8 cellular contexts compared by ENCODE assay signal in the genomic region with DNA sequence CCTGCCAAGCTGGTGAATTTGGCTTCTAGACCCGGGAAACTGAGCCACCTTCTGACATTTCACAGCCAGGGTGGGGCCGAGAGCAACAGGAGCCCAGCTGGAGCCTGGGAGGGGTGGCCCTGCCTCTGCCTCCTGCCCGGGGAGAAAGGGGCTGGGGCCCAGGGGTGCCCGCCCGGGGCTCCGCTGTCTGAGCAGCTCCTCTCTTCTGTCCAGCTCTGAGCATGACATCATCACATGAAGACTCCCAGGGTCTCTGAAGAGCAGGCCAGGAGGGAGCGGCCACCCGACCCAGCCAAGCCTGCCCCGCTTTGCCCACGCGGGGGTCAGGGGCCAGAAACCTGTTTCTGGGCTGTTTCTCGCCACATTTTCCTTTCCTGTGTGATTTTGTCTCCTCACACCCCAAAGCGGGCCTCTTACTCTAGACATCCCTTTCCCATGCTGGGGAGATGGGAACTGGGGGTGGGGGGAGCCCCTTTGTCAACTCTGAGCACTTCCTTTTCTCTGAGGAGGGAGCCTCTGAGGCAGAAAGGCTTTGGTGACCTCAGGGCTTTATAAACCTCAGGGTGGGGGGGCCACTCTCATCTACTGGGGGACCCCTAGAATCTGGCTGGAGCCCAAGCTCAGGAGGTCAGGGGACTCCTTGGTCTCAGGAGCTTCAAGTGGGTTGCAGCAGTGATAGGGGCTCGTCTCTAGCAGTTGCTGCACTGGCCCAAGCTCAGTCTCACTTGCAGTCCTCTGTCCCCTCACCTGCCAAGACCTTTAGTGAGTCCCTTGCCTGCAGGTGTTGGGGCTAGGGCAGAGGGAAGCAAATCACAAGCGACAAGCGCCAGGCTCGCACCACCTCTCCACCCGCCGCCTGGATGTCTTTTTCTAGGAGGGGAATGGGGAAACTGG. TPM values are rescaled to one million over a fixed set of nuclear protein-coding genes. Genes with fewer than 3 reads are reported as not detected.
A peak's percentile ranks its signal among the peaks of the same experiment; 100 is the strongest.
DNase-seq lines count a peak whose midpoint lies in the region; ATAC-seq and TF ChIP-seq lines count a peak whose summit lies in the region.

No MANE protein-coding gene starts in this region.

- H2AK9ac ChIP-seq in IMR-90 (replicated peaks; ENCODE audit: low read depth, low read length, poor library complexity), result peak overlapping the region; percentile 66

- peak; percentile 2 for ATAC-seq in GM21367 (IDR thresholded peaks at IDR 0.05; ENCODE audit: unreplicated experiment)
- ATAC-seq in IMR-90 (ENCODE audit: low read depth), result no peak

- peaks cover 17 to 46% of the 10 kb centered on the region in 2 experiments for H3K79me1 ChIP-seq in IMR-90 (ENCODE audit: low read depth in 1 of 2, low read length in 2 of 2)

- peak overlapping the region; percentile 33 for H2AFZ ChIP-seq in IMR-90 (replicated peaks; ENCODE audit: low read length, poor library complexity)

- no peak overlapping the region for H3K4ac ChIP-seq in IMR-90 (ENCODE audit: low read depth, low read length)

- H2BK120ac ChIP-seq in IMR-90 (ENCODE audit: low read depth, low read length), result no peak overlapping the region

- H3K4me1 ChIP-seq in BLaER1 (peaks cover 87% of the 10 kb centered on the region), IMR-90 (ENCODE audit: control insufficient read depth, insufficient read depth, low read length) (peaks cover 11% of the 10 kb centered on the region), ectodermal cell (ENCODE audit: control insufficient read depth, insufficient read depth, low read length) (peaks cover 26% of the 10 kb centered on the region)

- TF ChIP-seq RAD21 in IMR-90 (IDR thresholded peaks at IDR 0.05; ENCODE audit: low read length), result no peak

- H3K4me2 ChIP-seq in BLaER1 (peak overlapping the region; percentile 98), IMR-90 (ENCODE audit: low read depth, low read length) (no peak overlapping the region)

- H4K5ac ChIP-seq in IMR-90 (ENCODE audit: low read depth, low read length), result no peak overlapping the region

- DNase-seq in IMR-90 (no peak), activated gamma-delta T cell (lab: John Stamatoyannopoulos, UW) (no peak), MV-4-11 (lab: John Stamatoyannopoulos, UW) (no peak), NCI-H1105 treated with DMSO at 0.1 percent for 48 hours (lab: John Stamatoyannopoulos, UW) (no peak)

- H4K8ac ChIP-seq in IMR-90 (ENCODE audit: low read depth in 2 of 2, low read length in 2 of 2), result no peak overlapping the region

- peaks cover 6% of the 10 kb centered on the region for H3K9me1 ChIP-seq in IMR-90 (ENCODE audit: insufficient read depth, low read length)

- H4K20me1 ChIP-seq in BLaER1, result peaks cover 44% of the 10 kb centered on the region
- no peaks in the 10 kb centered on the region; the same call in 1 of the 2 replicates for H4K20me1 ChIP-seq in IMR-90 (ENCODE audit: insufficient read depth, low read length)

- H3K23ac ChIP-seq in IMR-90 (ENCODE audit: low read depth, low read length), result no peak overlapping the region

- no peak overlapping the region for H2BK20ac ChIP-seq in IMR-90 (ENCODE audit: low read depth, low read length)

- no peak for TF ChIP-seq CTCF in IMR-90 (conservative IDR thresholded peaks at IDR 0.05; ENCODE audit: low read depth, low read length)

- H3K9ac ChIP-seq in BLaER1 (peak overlapping the region; percentile 73), IMR-90 (ENCODE audit: low read depth, low read length) (no peak overlapping the region)

- H3K14ac ChIP-seq in IMR-90 (replicated peaks; ENCODE audit: low read depth, low read length), result no peak overlapping the region

- POLR2A ChIA-PET in IMR-90 (lab: Charles Lee; ENCODE audit: unreplicated experiment), result no interaction called here

- H3K4me3 ChIP-seq in BLaER1 (peak overlapping the region; percentile 62), IMR-90 (ENCODE audit: insufficient read depth, low read depth, low read length) (no peak overlapping the region), ectodermal cell (ENCODE audit: insufficient read depth, low read depth, low read length) (no peak overlapping the region), skin epidermis (peak overlapping the region in 5 of 7 experiments; percentile 27 to 41 (median 40))

- H2BK5ac ChIP-seq in IMR-90 (ENCODE audit: low read depth, low read length, poor library complexity, severe bottlenecking), result no peak overlapping the region

- no peak overlapping the region for H3K18ac ChIP-seq in IMR-90 (ENCODE audit: low read depth, low read length)

- H3K56ac ChIP-seq in IMR-90 (ENCODE audit: extremely low read depth, insufficient read depth, low read length), result no peak overlapping the region

- peak overlapping the region; percentile 89 for H3K27ac ChIP-seq in BLaER1
- no peak overlapping the region for H3K27ac ChIP-seq in IMR-90 (ENCODE audit: insufficient read depth, low read length)
- peak overlapping the region; percentile 3 for H3K27ac ChIP-seq in ectodermal cell (ENCODE audit: insufficient read depth, low read depth, low read length, poor library complexity, severe bottlenecking)
- peak overlapping the region; percentile 14 to 99 (median 81) for H3K27ac ChIP-seq in skin epidermis

- no peak overlapping the region for H4K91ac ChIP-seq in IMR-90 (ENCODE audit: insufficient read depth, low read depth, low read length)

- H3K27me3 ChIP-seq in BLaER1, result no peaks in the 10 kb centered on the region
- no peaks in the 10 kb centered on the region for H3K27me3 ChIP-seq in IMR-90 (ENCODE audit: control insufficient read depth, insufficient read depth, low read length)
- no peaks in the 10 kb centered on the region for H3K27me3 ChIP-seq in ectodermal cell (ENCODE audit: control insufficient read depth, insufficient read depth, low read length, poor library complexity, severe bottlenecking)

- H2BK15ac ChIP-seq in IMR-90 (ENCODE audit: low read depth, low read length), result no peak overlapping the region

- dilution Hi-C loops in IMR-90 (cut with HindIII; ENCODE audit: low sequenced_read_pairs, unreplicated experiment), result no loop called here

- H2AK5ac ChIP-seq in IMR-90 (ENCODE audit: low read depth, low read length), result no peak overlapping the region

- peak; percentile 59; the same call in 1 of the 2 replicates for TF ChIP-seq POLR2A in IMR-90 (IDR thresholded peaks at IDR 0.05; ENCODE audit: low read depth, low read length)

- 67% methylated on average over 5 of the region's 19 CpGs; no CpG with 5 or more reads in 1 of the 2 experiments for WGBS in IMR-90 (ENCODE audit: extremely low coverage in 2 of 2, insufficient read length in 1 of 2), 2 experiments
- WGBS in ectodermal cell, 2 experiments, result 86 to 87% methylated on average over 19 of the region's 19 CpGs

- intact Hi-C loops in IMR-90 (cut with micrococcal nuclease), result no loop called here

- CTCF ChIA-PET in IMR-90 (lab: Yijun Ruan, JAX), result interaction anchor here (1.3 kb wide), 1 partner anchor 8 kb away, joined by 3 read pairs; a partner anchor contains a TSS

- H3K9me3 ChIP-seq in BLaER1 (no peaks in the 10 kb centered on the region), IMR-90 (ENCODE audit: control insufficient read depth, insufficient read depth, low read length) (no peaks in the 10 kb centered on the region), ectodermal cell (ENCODE audit: control insufficient read depth, low read length) (no peaks in the 10 kb centered on the region)

- H3K36me3 ChIP-seq in BLaER1, result peaks cover 24% of the 10 kb centered on the region
- H3K36me3 ChIP-seq in IMR-90 (ENCODE audit: control insufficient read depth, insufficient read depth, low read length), result peaks cover 9% of the 10 kb centered on the region
- H3K36me3 ChIP-seq in ectodermal cell (ENCODE audit: control insufficient read depth, insufficient read depth, low read length), result no peaks in the 10 kb centered on the region

- BruUV-seq in IMR-90 (replicated peaks; lab: Mats Ljungman, UMichigan), result no TSS peak

- in situ Hi-C loops in IMR-90 (cut with MboI; ENCODE audit: low sequenced_read_pairs), result no loop called here

TF ChIP-seq in IMR-90, 13 proteins besides CTCF, POLR2A, EP300 and RAD21 (continues in another document):
- TF ChIP-seq NFE2L2 (IDR thresholded peaks at IDR 0.05; ENCODE audit: low read depth, low read length) (no peak), FOS (IDR thresholded peaks at IDR 0.05; ENCODE audit: low read depth, low read length) (no peak), CEBPB (IDR thresholded peaks at IDR 0.05; ENCODE audit: low read depth, low read length) (no peak), RFX5 (IDR thresholded peaks at IDR 0.05; ENCODE audit: low read depth, low read length) (no peak), MXI1 (IDR thresholded peaks at IDR 0.05; ENCODE audit: borderline replicate concordance, low read depth, low read length) (no peak), MAZ (IDR thresholded peaks at IDR 0.05; ENCODE audit: borderline replicate concordance, low read depth, low read length) (no peak)
- TF ChIP-seq, protein P1, sequence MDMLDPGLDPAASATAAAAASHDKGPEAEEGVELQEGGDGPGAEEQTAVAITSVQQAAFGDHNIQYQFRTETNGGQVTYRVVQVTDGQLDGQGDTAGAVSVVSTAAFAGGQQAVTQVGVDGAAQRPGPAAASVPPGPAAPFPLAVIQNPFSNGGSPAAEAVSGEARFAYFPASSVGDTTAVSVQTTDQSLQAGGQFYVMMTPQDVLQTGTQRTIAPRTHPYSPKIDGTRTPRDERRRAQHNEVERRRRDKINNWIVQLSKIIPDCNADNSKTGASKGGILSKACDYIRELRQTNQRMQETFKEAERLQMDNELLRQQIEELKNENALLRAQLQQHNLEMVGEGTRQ (IDR thresholded peaks at IDR 0.05; ENCODE audit: low read depth, low read length), result no peak

RNA-seq across cellular contexts. Expression of a gene that starts 7.6 kb away (rescaled TPM):
- total RNA-seq in IMR-90 (2012; rRNA removed), result 0.90 and 1.4 TPM in 2 replicates
- polyA plus RNA-seq in IMR-90 (2012; rRNA removed), result 12.1 and 19.9 TPM in 2 replicates
- polyA plus RNA-seq in IMR-90 (2012; cell fraction: cytosol; rRNA removed), result 11.6 and 33.1 TPM in 2 replicates
- 14.2 and 21.7 TPM in 2 replicates for polyA plus RNA-seq in IMR-90 (2012; cell fraction: nucleus; rRNA removed; ENCODE audit: low replicate concordance)
- polyA plus RNA-seq in ectodermal cell (2013, experiment 1 of 4), result 31.5 TPM
- polyA plus RNA-seq in ectodermal cell (2013, experiment 2 of 4), result 20.9 TPM
- polyA plus RNA-seq in ectodermal cell (2013, experiment 3 of 4), result 26.7 TPM
- polyA plus RNA-seq in ectodermal cell (2013, experiment 4 of 4), result 30.5 TPM

RNA-seq across cellular contexts. Expression of a gene that starts 32.5 kb away (rescaled TPM):
- 0.54 and 0.83 TPM in 2 replicates for total RNA-seq in IMR-90 (2012; rRNA removed)
- polyA plus RNA-seq in IMR-90 (2012; rRNA removed), result 1.1 and 1.3 TPM in 2 replicates
- 0.56 and 0.93 TPM in 2 replicates for polyA plus RNA-seq in IMR-90 (2012; cell fraction: cytosol; rRNA removed)
- polyA plus RNA-seq in IMR-90 (2012; cell fraction: nucleus; rRNA removed; ENCODE audit: low replicate concordance), result 0.74 and 1.1 TPM in 2 replicates
- polyA plus RNA-seq in ectodermal cell (2013, experiment 1 of 4), result 25.6 TPM
- polyA plus RNA-seq in ectodermal cell (2013, experiment 2 of 4), result 24.1 TPM
- 15.8 TPM for polyA plus RNA-seq in ectodermal cell (2013, experiment 3 of 4)
- polyA plus RNA-seq in ectodermal cell (2013, experiment 4 of 4), result 15.8 TPM

RNA-seq across cellular contexts. Expression of a gene that starts 35.3 kb away (rescaled TPM):
- 3.9 and 4.8 TPM in 2 replicates for total RNA-seq in IMR-90 (2012; rRNA removed)
- 4.3 and 4.7 TPM in 2 replicates for polyA plus RNA-seq in IMR-90 (2012; rRNA removed)
- polyA plus RNA-seq in IMR-90 (2012; cell fraction: cytosol; rRNA removed), result 1.5 and 2.8 TPM in 2 replicates
- polyA plus RNA-seq in IMR-90 (2012; cell fraction: nucleus; rRNA removed; ENCODE audit: low replicate concordance), result 30.2 and 57.3 TPM in 2 replicates
- 2.6 TPM for polyA plus RNA-seq in ectodermal cell (2013, experiment 1 of 4)
- 2.9 TPM for polyA plus RNA-seq in ectodermal cell (2013, experiment 2 of 4)
- 2.1 TPM for polyA plus RNA-seq in ectodermal cell (2013, experiment 3 of 4)
- 2.5 TPM for polyA plus RNA-seq in ectodermal cell (2013, experiment 4 of 4)

Comparison
In these comparisons a context has a peak if more than half of its experiments do, and no peak if none do; other contexts are left out.
1. H3K4me3 ChIP-seq: peak in BLaER1 (single experiment) and skin epidermis (5 of 7); none in IMR-90 (single experiment) and ectodermal cell (single experiment).